Comparison of ENCODE assay signal across 24 cellular contexts in the genomic region with DNA sequence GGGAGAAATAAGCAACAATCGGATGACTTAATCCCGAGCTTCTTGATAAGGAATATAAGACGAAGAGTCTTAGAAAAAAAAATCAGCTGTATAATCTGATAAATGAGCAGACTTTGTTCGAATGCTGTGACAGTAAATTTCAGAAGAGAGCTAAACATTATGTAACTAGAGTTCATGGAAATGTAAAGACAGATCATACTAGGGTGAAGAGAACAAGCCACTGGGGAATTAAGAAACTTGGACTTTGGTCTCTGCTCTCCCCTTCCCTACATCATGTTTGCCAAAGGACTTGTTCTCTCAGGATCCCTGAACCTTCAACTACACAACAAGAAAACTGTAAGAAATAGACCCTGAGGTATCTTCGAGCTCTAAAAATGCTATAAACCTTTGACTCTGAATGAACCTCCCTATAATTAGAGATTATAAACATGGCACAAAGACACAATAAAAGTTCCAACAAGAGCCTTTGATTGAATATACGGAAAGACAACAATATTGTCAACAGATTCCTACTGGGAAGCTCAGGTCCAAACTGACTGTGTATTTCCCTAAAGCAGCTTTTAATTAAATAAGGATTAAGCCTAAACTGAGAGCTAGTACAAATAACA. TPM values are rescaled to one million over a fixed set of nuclear protein-coding genes. Genes with fewer than 3 reads are reported as not detected.
DNase-seq lines count a peak whose midpoint lies in the region; ATAC-seq, FAIRE-seq and TF ChIP-seq lines count a peak whose summit lies in the region.
"Had no signal": no experiment of that assay in that cellular context is flagged by ENCODE, and none has a peak within 500 bp of the region (broad histone marks: within the 10 kb centered on the region; RNA-seq: fewer than 3 reads in every experiment).

No MANE protein-coding gene starts in this region.

- no peak for TF ChIP-seq CTCF in OCI-LY7 (conservative IDR thresholded peaks at IDR 0.05; ENCODE audit: low read length)

- CTCF ChIA-PET in OCI-LY7 (lab: Charles Lee; ENCODE audit: unreplicated experiment): no interaction called here

- no peaks in the 10 kb centered on the region for H3K9me2 ChIP-seq in OCI-LY7 (ENCODE audit: insufficient read depth, low read length)

- H2AFZ ChIP-seq in OCI-LY7 (ENCODE audit: low read length): no peak overlapping the region

- DNase-seq in HuH-7.5 (ENCODE audit: low spot score): peak; percentile 37
- no peak for DNase-seq in SK-N-MC (ENCODE audit: low read depth, low spot score)
- DNase-seq in left colon: no peak
- DNase-seq in small intestine: peak; percentile 56
- no peak for DNase-seq in OCI-LY7 (ENCODE audit: low spot score)
- no peak for DNase-seq in putamen (ENCODE audit: low spot score)
- DNase-seq in COLO829 (ENCODE audit: low spot score): no peak
- DNase-seq in GM19238 (ENCODE audit: insufficient read length, low spot score): no peak
- DNase-seq: CD8-positive, alpha-beta T cell; DMS79 treated with DMSO at 0.1 percent for 48 hours; GF-D8; Kasumi-1; NCI-H1105 treated with DMSO at 0.1 percent for 48 hours; NCI-H2029; NCI-H774; Right ventricle myocardium superior; RPMI8226; T-cell had no signal

- H3K4me2 ChIP-seq in OCI-LY7 (ENCODE audit: low read length): no peak overlapping the region

- peaks cover 26% of the 10 kb centered on the region for H3K36me3 ChIP-seq in SK-N-MC (ENCODE audit: insufficient read depth, low read length)
- peaks cover 2 to 8% of the 10 kb centered on the region in 2 donors for H3K36me3 ChIP-seq in small intestine (ENCODE audit: control insufficient read depth in 2 of 2, insufficient read depth in 2 of 2, low read length in 2 of 2)
- H3K36me3 ChIP-seq in OCI-LY7 (ENCODE audit: insufficient read depth, low read length): 0 out of 2 replicates have a peak, but pooled peaks cover 7% of the 10 kb centered on the region
- H3K36me3 ChIP-seq: SJSA1 had no signal

- H3K27ac ChIP-seq in SK-N-MC: no peak overlapping the region
- H3K27ac ChIP-seq in small intestine (ENCODE audit: low read depth in 1 of 2, low read length in 1 of 2): no peak overlapping the region
- H3K27ac ChIP-seq in OCI-LY7 (ENCODE audit: low read depth, low read length, poor library complexity, severe bottlenecking): no peak overlapping the region
- H3K27ac ChIP-seq: C4-2B, HL-60, SJSA1 had no signal

- BruUV-seq in OCI-LY7 (replicated peaks; lab: Mats Ljungman, UMichigan): no TSS peak

- no peaks in the 10 kb centered on the region for H3K4me1 ChIP-seq in small intestine (ENCODE audit: control insufficient read depth in 2 of 2, insufficient read depth in 1 of 2, low read depth in 1 of 2, low read length in 1 of 2)
- H3K4me1 ChIP-seq in OCI-LY7 (ENCODE audit: insufficient read depth, low read length, poor library complexity, severe bottlenecking): no peaks in the 10 kb centered on the region
- H3K4me1 ChIP-seq: SJSA1 had no signal

- H4K20me1 ChIP-seq in OCI-LY7 (ENCODE audit: insufficient read depth, low read length): no peaks in the 10 kb centered on the region

- H3K9me3 ChIP-seq in SK-N-MC (ENCODE audit: low read depth, low read length) (no peaks in the 10 kb centered on the region), small intestine (ENCODE audit: control insufficient read depth, low read depth) (no peaks in the 10 kb centered on the region), OCI-LY7 (ENCODE audit: low read length) (no peaks in the 10 kb centered on the region)
- H3K9me3 ChIP-seq: SJSA1 had no signal

- POLR2A ChIA-PET in OCI-LY7 (lab: Charles Lee): interaction anchor here (0.6 to 1.2 kb wide), 6 partner anchors 8 to 1942 kb away, joined by 3 to 7 read pairs (median 4); no protein-coding TSS in a partner anchor

- H3K4me3 ChIP-seq in SK-N-MC (peak overlapping the region; percentile 34; the same call in 1 of the 2 replicates), small intestine (ENCODE audit: low read depth in 1 of 2, low read length in 2 of 2) (no peak overlapping the region), OCI-LY7 (ENCODE audit: low read depth, low read length, poor library complexity, severe bottlenecking) (no peak overlapping the region)
- H3K4me3 ChIP-seq: K562, SJSA1 had no signal

- ATAC-seq in left colon: peak; percentile 86
- ATAC-seq: CD8-positive, alpha-beta T cell; K562; T-cell had no signal

- no peaks in the 10 kb centered on the region for H3K79me2 ChIP-seq in OCI-LY7 (ENCODE audit: insufficient read depth, low read depth, low read length)

- no peak for FAIRE-seq in small intestine (lab: Jason Lieb, UNC)
- FAIRE-seq: GM12891, H54, K562 had no signal

- H3K27me3 ChIP-seq in small intestine (ENCODE audit: control insufficient read depth in 2 of 2, insufficient read depth in 2 of 2, low read length in 2 of 2): no peaks in the 10 kb centered on the region
- H3K27me3 ChIP-seq: SJSA1 had no signal

- H3K9ac ChIP-seq in SK-N-MC (ENCODE audit: insufficient read length): peak overlapping the region; percentile 24

- intact Hi-C loops in left colon (cut with DNase I, micrococcal nuclease) (no loop called here), OCI-LY7 (cut with micrococcal nuclease; ENCODE audit: unreplicated experiment) (no loop called here)

- WGBS in small intestine, 3 donors: 16 to 57% (median 36%) methylated on average over 6 of the region's 6 CpGs

RNA-seq across cellular contexts. Expression of a gene that starts 27.5 kb away (rescaled TPM):
- total RNA-seq in left colon: 10 to 100 TPM; 12.3 to 22.9 TPM
- 1 to 10 TPM in 1 of 3 donors, under 1 TPM in 2; 0.45 to 2.5 (median 0.81) TPM for polyA plus RNA-seq in small intestine
- 3.4 and 4.5 TPM in 2 replicates for total RNA-seq in OCI-LY7 (2014; rRNA removed; shearing (Covaris generic))
- total RNA-seq in OCI-LY7 (2022): 6.5 and 7.2 TPM in 2 replicates

Comparison
In these comparisons a context has a peak if more than half of its experiments do, and no peak if none do; other contexts are left out.
1. DNase-seq: peak in HuH-7.5 (single experiment) and small intestine (single experiment); none in SK-N-MC (single experiment), left colon (0 of 2), OCI-LY7 (single experiment), putamen (single experiment), COLO829 (single experiment) and GM19238 (single experiment).